11 cellular contexts compared by ENCODE assay signal in genomic region chr1:27616441-27616840, GRCh38. TPM values are rescaled to one million over a fixed set of nuclear protein-coding genes. Genes with fewer than 3 reads are reported as not detected.
DNase-seq lines count a peak whose midpoint lies in the region; ATAC-seq and TF ChIP-seq lines count a peak whose summit lies in the region.
"Had no signal": no experiment of that assay in that cellular context is flagged by ENCODE, and none has a peak within 500 bp of the region (broad histone marks: within the 10 kb centered on the region; RNA-seq: fewer than 3 reads in every experiment).

No MANE protein-coding gene starts in this region.

- no peaks in the 10 kb centered on the region for H4K20me1 ChIP-seq in H9 (ENCODE audit: control insufficient read depth, insufficient read depth, insufficient read length)

- H3K4me3 ChIP-seq in CD8-positive, alpha-beta T cell (ENCODE audit: low read depth, low read length): no peak overlapping the region
- no peak overlapping the region for H3K4me3 ChIP-seq in astrocyte of the spinal cord (ENCODE audit: low read depth, low read length)
- no peak overlapping the region for H3K4me3 ChIP-seq in naive thymus-derived CD4-positive, alpha-beta T cell (ENCODE audit: low read length)

- H3T11ph ChIP-seq in H9 (ENCODE audit: low read length): no peak overlapping the region

- no peak for DNase-seq in CD8-positive, alpha-beta T cell
- no peak for DNase-seq in H9
- no peak for DNase-seq in astrocyte of the spinal cord (ENCODE audit: low read depth, low spot score)
- DNase-seq in naive thymus-derived CD4-positive, alpha-beta T cell: no peak
- DNase-seq in activated gamma-delta T cell (lab: John Stamatoyannopoulos, UW): no peak
- DNase-seq in NAMALWA (ENCODE audit: low spot score): no peak
- no peak for DNase-seq in head of caudate nucleus
- DNase-seq in stimulated activated CD4-positive, alpha-beta T cell treated with anti-CD3 and anti-CD28 coated beads, Interleukin-2, amount 100 ng/mL, for 24 hours: no peak
- DNase-seq: activated T-cell treated with anti-CD3 and anti-CD28 coated beads, Interleukin-2, amount 50 U/mL, for 1 hour; COR-L47 had no signal

- H3K9ac ChIP-seq in H9 (ENCODE audit: extremely low read depth, insufficient read length, low read length): no peak overlapping the region

- H3K79me2 ChIP-seq in H9 (ENCODE audit: insufficient read depth, low read length): no peaks in the 10 kb centered on the region

- H3K56ac ChIP-seq in H9 (ENCODE audit: insufficient read length, low read depth, low read length): no peak overlapping the region

- CTCF ChIA-PET in CD8-positive, alpha-beta T cell (lab: Charles Lee): interaction anchor here (1.0 to 12.5 kb wide), 12 partner anchors 9 to 316 kb away, joined by 3 to 108 read pairs (median 5); partner anchors contain the start of genes AHDC1 and IFI6
- CTCF ChIA-PET in naive thymus-derived CD4-positive, alpha-beta T cell (lab: Charles Lee): interaction anchor here (0.9 to 18.3 kb wide), 4 partner anchors 8 to 50 kb away, joined by 3 to 378 read pairs (median 4); partner anchors contain the start of gene IFI6

- no peak overlapping the region for H3K4me2 ChIP-seq in H9 (ENCODE audit: insufficient read depth, insufficient read length, low read length)

- H3K23me2 ChIP-seq in H9 (ENCODE audit: insufficient read length, low read depth, low read length, poor library complexity, severe bottlenecking): peaks cover 6% of the 10 kb centered on the region

- H3K27ac ChIP-seq in CD8-positive, alpha-beta T cell (ENCODE audit: low read depth, low read length): no peak overlapping the region
- no peak overlapping the region for H3K27ac ChIP-seq in H9 (ENCODE audit: insufficient read length, low read depth, low read length)
- H3K27ac ChIP-seq in naive thymus-derived CD4-positive, alpha-beta T cell (ENCODE audit: low read depth, low read length): peak overlapping the region; percentile 58

- H3K23ac ChIP-seq in H9 (ENCODE audit: insufficient read length, low read depth, low read length): no peak overlapping the region

- no peaks in the 10 kb centered on the region for H3K27me3 ChIP-seq in CD8-positive, alpha-beta T cell (ENCODE audit: insufficient read depth, low read length)
- H3K27me3 ChIP-seq in H9 (ENCODE audit: insufficient read depth, low read length): no peaks in the 10 kb centered on the region
- no peaks in the 10 kb centered on the region for H3K27me3 ChIP-seq in naive thymus-derived CD4-positive, alpha-beta T cell (ENCODE audit: control insufficient read depth in 2 of 2, insufficient read depth in 2 of 2, low read length in 2 of 2)

- peaks cover 65% of the 10 kb centered on the region for H3K4me1 ChIP-seq in CD8-positive, alpha-beta T cell (ENCODE audit: insufficient read depth, low read length)
- H3K4me1 ChIP-seq in H9 (ENCODE audit: insufficient read depth, low read length): no peaks in the 10 kb centered on the region
- H3K4me1 ChIP-seq in naive thymus-derived CD4-positive, alpha-beta T cell (ENCODE audit: control insufficient read depth in 2 of 2, insufficient read depth in 2 of 2, low read length in 2 of 2): peaks cover 41 to 60% of the 10 kb centered on the region in 2 donors

- H3K18ac ChIP-seq in H9 (ENCODE audit: insufficient read length, low read depth, low read length): no peak overlapping the region

- H4K8ac ChIP-seq in H9 (replicated peaks; ENCODE audit: insufficient read length, low read depth, low read length): no peak overlapping the region

- TF ChIP-seq CTCF in CD8-positive, alpha-beta T cell (IDR thresholded peaks at IDR 0.05): no peak
- TF ChIP-seq CTCF in H9 (conservative IDR thresholded peaks at IDR 0.05) (peak; percentile 56), astrocyte of the spinal cord (IDR thresholded peaks at IDR 0.05; ENCODE audit: low read depth, low read length) (peak; percentile 27)

- intact Hi-C loops in CD8-positive, alpha-beta T cell (cut with DNase I, micrococcal nuclease): no loop called here
- intact Hi-C loops in naive thymus-derived CD4-positive, alpha-beta T cell (cut with micrococcal nuclease): no loop called here
- intact Hi-C loops in head of caudate nucleus (cut with DNase I): no loop called here

- no peak overlapping the region for H2AFZ ChIP-seq in H9 (ENCODE audit: low read length)

- in situ Hi-C loops in astrocyte of the spinal cord (cut with HindIII; ENCODE audit: low sequenced_read_pairs): no loop called here

- ATAC-seq in CD8-positive, alpha-beta T cell: no peak
- ATAC-seq in naive thymus-derived CD4-positive, alpha-beta T cell: no peak

- H3K4me1 Mint-ChIP-seq in CD8-positive, alpha-beta T cell (ENCODE audit: low read depth): peaks cover 65% of the 10 kb centered on the region
- peaks cover 21 to 24% of the 10 kb centered on the region in 2 experiments for H3K4me1 Mint-ChIP-seq in H9
- peaks cover 50 to 80% (median 67%) of the 10 kb centered on the region in 7 donors for H3K4me1 Mint-ChIP-seq in naive thymus-derived CD4-positive, alpha-beta T cell

- H4K5ac ChIP-seq in H9 (ENCODE audit: insufficient read length, low read depth, low read length): no peak overlapping the region

- POLR2A ChIA-PET in CD8-positive, alpha-beta T cell (lab: Charles Lee): interaction anchor here (0.6 to 1.2 kb wide), 6 partner anchors 8 to 196 kb away, joined by 3 to 4 read pairs (median 3); partner anchors contain the start of gene AHDC1
- POLR2A ChIA-PET in naive thymus-derived CD4-positive, alpha-beta T cell (lab: Charles Lee): interaction anchor here (1.2 to 18.4 kb wide), 4 partner anchors 9 to 49 kb away, joined by 4 to 338 read pairs (median 6); partner anchors contain the start of gene IFI6

- no peak overlapping the region for H2BK120ac ChIP-seq in H9 (ENCODE audit: low read depth, low read length, poor library complexity, severe bottlenecking)

- H3K4ac ChIP-seq in H9 (ENCODE audit: low read depth, low read length): no peak overlapping the region

- H4K91ac ChIP-seq in H9 (ENCODE audit: insufficient read length, low read depth, low read length): no peak overlapping the region

- H3K36me3 ChIP-seq in CD8-positive, alpha-beta T cell (ENCODE audit: insufficient read depth, low read length): no peaks in the 10 kb centered on the region
- no peaks in the 10 kb centered on the region for H3K36me3 ChIP-seq in naive thymus-derived CD4-positive, alpha-beta T cell (ENCODE audit: control insufficient read depth in 2 of 3, insufficient read depth in 3 of 3, low read length in 3 of 3)

- H2BK5ac ChIP-seq in H9 (ENCODE audit: insufficient read length, low read length): no peak overlapping the region

- H3K9me3 ChIP-seq in CD8-positive, alpha-beta T cell (ENCODE audit: low read length): no peaks in the 10 kb centered on the region
- H3K9me3 ChIP-seq in H9 (ENCODE audit: control insufficient read depth, low read depth, low read length): no peaks in the 10 kb centered on the region
- H3K9me3 ChIP-seq in naive thymus-derived CD4-positive, alpha-beta T cell (ENCODE audit: control insufficient read depth in 2 of 3, low read length in 3 of 3): no peaks in the 10 kb centered on the region

- H2AK5ac ChIP-seq in H9 (ENCODE audit: insufficient read length, low read length): no peak overlapping the region

- no peak overlapping the region for H2BK12ac ChIP-seq in H9 (ENCODE audit: insufficient read length, low read depth, low read length)

- no peaks in the 10 kb centered on the region for H3K9me3 Mint-ChIP-seq in CD8-positive, alpha-beta T cell
- no peaks in the 10 kb centered on the region for H3K9me3 Mint-ChIP-seq in H9
- H3K9me3 Mint-ChIP-seq in naive thymus-derived CD4-positive, alpha-beta T cell: no peaks in the 10 kb centered on the region

- no peaks in the 10 kb centered on the region for H3K27me3 Mint-ChIP-seq in CD8-positive, alpha-beta T cell (ENCODE audit: low read depth)
- peaks cover 27% of the 10 kb centered on the region for H3K27me3 Mint-ChIP-seq in H9 (ENCODE audit: low read depth)
- H3K27me3 Mint-ChIP-seq in naive thymus-derived CD4-positive, alpha-beta T cell: peaks cover 0 to 2% (median 0%) of the 10 kb centered on the region in 5 donors

- peaks cover 5% of the 10 kb centered on the region for H3K36me3 Mint-ChIP-seq in CD8-positive, alpha-beta T cell
- no peaks in the 10 kb centered on the region for H3K36me3 Mint-ChIP-seq in H9 (ENCODE audit: insufficient read depth in 1 of 3, low read depth in 3 of 3)
- H3K36me3 Mint-ChIP-seq in naive thymus-derived CD4-positive, alpha-beta T cell: peaks cover 0 to 4% (median 0%) of the 10 kb centered on the region in 5 donors
- H3K36me3 Mint-ChIP-seq: brain had no signal

- H2BK20ac ChIP-seq in H9 (ENCODE audit: low read depth, low read length, poor library complexity, severe bottlenecking): no peak overlapping the region

- peak overlapping the region; percentile 84 for H3K27ac Mint-ChIP-seq in CD8-positive, alpha-beta T cell
- H3K27ac Mint-ChIP-seq in H9: no peak overlapping the region
- H3K27ac Mint-ChIP-seq in naive thymus-derived CD4-positive, alpha-beta T cell: peak overlapping the region in 8 of 9 donors; percentile 28 to 93 (median 80)
- H3K27ac Mint-ChIP-seq: brain had no signal

- H2BK15ac ChIP-seq in H9 (ENCODE audit: low read depth, low read length): no peak overlapping the region

- H3K14ac ChIP-seq in H9 (ENCODE audit: insufficient read depth, low read length): no peak overlapping the region

- WGBS in H9 (ENCODE audit: extremely low coverage, insufficient read length, low lambda C conversion rate): no CpG with 5 or more reads among the region's 2 CpGs

- H3K4me3 Mint-ChIP-seq in CD8-positive, alpha-beta T cell: no peak overlapping the region
- H3K4me3 Mint-ChIP-seq in H9: peak overlapping the region in 1 of 2 experiments; percentile 30; a peak in 1 of 5 replicates
- H3K4me3 Mint-ChIP-seq in naive thymus-derived CD4-positive, alpha-beta T cell: peak overlapping the region in 4 of 10 donors; percentile 27 to 47 (median 43)
- H3K4me3 Mint-ChIP-seq: brain had no signal

- H3K79me1 ChIP-seq in H9 (ENCODE audit: insufficient read depth, low read depth, low read length, poor library complexity, severe bottlenecking): no peaks in the 10 kb centered on the region

RNA-seq across cellular contexts. Expression of gene AHDC1, which starts 12.5 kb away (rescaled TPM):
- total RNA-seq in CD8-positive, alpha-beta T cell: 10 to 100 TPM; 19.5 to 21.1 TPM
- 23.7 and 29.4 TPM in 2 replicates for total RNA-seq in H9 (2021)
- 10 to 100 TPM; 18.4 to 38.8 (median 21.3) TPM for total RNA-seq in naive thymus-derived CD4-positive, alpha-beta T cell
- polyA plus RNA-seq in naive thymus-derived CD4-positive, alpha-beta T cell: 1 to 10 TPM in 1 of 2 donors, under 1 TPM in 1; 0.90 to 2.0 TPM

RNA-seq across cellular contexts. Expression of gene FGR, which starts 18.5 kb away (rescaled TPM):
- total RNA-seq in CD8-positive, alpha-beta T cell: 1 to 10 TPM; 1.4 to 2.5 TPM
- 0.15 TPM in 1 of 2 replicates, not detected in the other for total RNA-seq in H9 (2021)
- 100 to 1,000 TPM in 1 of 5 experiments, 10 to 100 TPM in 1, 1 to 10 TPM in 2, under 1 TPM in 1; 0.15 to 246 (median 1.9) TPM for total RNA-seq in naive thymus-derived CD4-positive, alpha-beta T cell
- under 1 TPM; 0.70 to 0.72 TPM for polyA plus RNA-seq in naive thymus-derived CD4-positive, alpha-beta T cell

RNA-seq across cellular contexts. Expression of gene IFI6, which starts 55.6 kb away (rescaled TPM):
- total RNA-seq in CD8-positive, alpha-beta T cell: 10 to 100 TPM; 24.8 to 25.1 TPM
- 4.3 and 6.4 TPM in 2 replicates for total RNA-seq in H9 (2021)
- 100 to 1,000 TPM in 1 of 5 experiments, 10 to 100 TPM in 4; 24.7 to 266 (median 33.2) TPM for total RNA-seq in naive thymus-derived CD4-positive, alpha-beta T cell
- polyA plus RNA-seq in naive thymus-derived CD4-positive, alpha-beta T cell: 100 to 1,000 TPM; 166 to 186 TPM

Comparison
In these comparisons a context has a peak if more than half of its experiments do, and no peak if none do; other contexts are left out.
1. H3K27ac Mint-ChIP-seq: peak in CD8-positive, alpha-beta T cell (single experiment) and naive thymus-derived CD4-positive, alpha-beta T cell (8 of 9); none in H9 (0 of 3).